ENCODE assay signal across 30 cellular contexts in the genomic region with DNA sequence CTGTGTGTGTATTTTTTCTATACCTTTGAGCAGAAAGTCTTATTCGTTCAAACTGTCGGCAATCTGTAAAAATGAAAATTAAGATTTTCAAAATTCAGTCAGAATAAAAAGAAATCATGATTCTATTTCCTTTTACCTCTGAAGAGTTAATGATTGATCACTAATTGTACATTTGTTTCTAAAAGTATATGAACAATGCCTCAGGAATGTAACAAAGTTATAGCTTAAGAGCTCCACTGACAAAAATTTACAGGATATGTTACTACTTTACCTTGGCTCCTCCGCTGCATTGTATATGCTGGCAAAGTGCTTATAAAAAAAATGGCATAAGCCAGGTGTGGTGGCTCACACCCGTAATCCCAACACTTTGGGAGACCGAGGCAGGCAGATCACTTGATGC.
"Had no signal": no experiment of that assay in that cellular context is flagged by ENCODE, and none has a peak within 500 bp of the region (broad histone marks: within the 10 kb centered on the region; RNA-seq: fewer than 3 reads in every experiment).

No MANE protein-coding gene starts in this region.

- H3K27ac ChIP-seq: brain microvascular endothelial cell, Peyer's patch, RWPE1, VCaP had no signal

- H3K4me1 Mint-ChIP-seq: activated B cell treated with CpG ODN at 0.5 μM for 24 hours; activated naive CD4-positive, alpha-beta T cell treated with anti-CD3 and anti-CD28 coated beads, Interleukin-2, amount 10 ng/mL, durations not matched to agents 7 days and 5 days; activated naive CD8-positive, alpha-beta T cell treated with anti-CD3 and anti-CD28 coated beads, Interleukin-2, amount 50 U/mL, for 24 hours; central memory CD8-positive, alpha-beta T cell had no signal

- ATAC-seq: activated naive CD8-positive, alpha-beta T cell treated with anti-CD3 and anti-CD28 coated beads, Interleukin-2, amount 50 U/mL, for 24 hours; activated T-cell treated with anti-CD3 and anti-CD28 coated beads, Interleukin-2, amount 50 U/mL, for 4 hours; K562 had no signal

- H3K27me3 Mint-ChIP-seq: activated B cell treated with CpG ODN at 0.5 μM for 24 hours; activated CD4-positive, alpha-beta memory T cell treated with anti-CD3 and anti-CD28 coated beads for 36 hours; activated naive CD4-positive, alpha-beta T cell treated with anti-CD3 and anti-CD28 coated beads, Interleukin-2, amount 10 ng/mL, durations not matched to agents 7 days and 5 days; activated naive CD8-positive, alpha-beta T cell; activated naive CD8-positive, alpha-beta T cell treated with anti-CD3 and anti-CD28 coated beads, Interleukin-2, amount 50 U/mL, for 24 hours; central memory CD8-positive, alpha-beta T cell had no signal

- FAIRE-seq: K562 had no signal

- H3K9me3 Mint-ChIP-seq: activated B cell treated with CpG ODN at 0.5 μM for 24 hours; activated CD4-positive, alpha-beta memory T cell treated with anti-CD3 and anti-CD28 coated beads for 36 hours; activated naive CD4-positive, alpha-beta T cell treated with anti-CD3 and anti-CD28 coated beads, Interleukin-2, amount 10 ng/mL, durations not matched to agents 7 days and 5 days; activated naive CD8-positive, alpha-beta T cell treated with anti-CD3 and anti-CD28 coated beads, Interleukin-2, amount 50 U/mL, for 24 hours; activated T-cell treated with anti-CD3 and anti-CD28 coated beads, Interleukin-2, amount 50 U/mL, for 4 hours; activated T-helper 1 cell treated with anti-CD3 and anti-CD28 coated beads, Interleukin-12 subunit alpha, Interleukin-12 subunit beta, Interleukin-2, Interleukin-4 antibody, amounts not matched to agents 30 ng/mL and 10 ng/mL and 1 ng/mL, durations not matched to agents 14 hours and 24 hours and 36 hours; central memory CD8-positive, alpha-beta T cell had no signal

- H3K36me3 ChIP-seq: brain microvascular endothelial cell had no signal

- H3K27ac Mint-ChIP-seq: activated B cell treated with CpG ODN at 0.5 μM for 24 hours; activated CD4-positive, alpha-beta memory T cell treated with anti-CD3 and anti-CD28 coated beads for 36 hours; activated naive CD4-positive, alpha-beta T cell treated with anti-CD3 and anti-CD28 coated beads, Interleukin-2, amount 10 ng/mL, durations not matched to agents 7 days and 5 days; activated naive CD8-positive, alpha-beta T cell; activated naive CD8-positive, alpha-beta T cell treated with anti-CD3 and anti-CD28 coated beads, Interleukin-2, amount 50 U/mL, for 24 hours; activated T-helper 1 cell treated with anti-CD3 and anti-CD28 coated beads, Interleukin-12 subunit alpha, Interleukin-12 subunit beta, Interleukin-2, Interleukin-4 antibody, amounts not matched to agents 30 ng/mL and 10 ng/mL and 1 ng/mL, durations not matched to agents 14 hours and 24 hours and 36 hours had no signal

- H3K4me3 ChIP-seq: K562, Peyer's patch had no signal

- H3K27me3 ChIP-seq: brain microvascular endothelial cell, Peyer's patch had no signal

- DNase-seq: activated B cell treated with CpG ODN at 0.5 μM for 24 hours; activated CD4-positive, alpha-beta memory T cell treated with anti-CD3 and anti-CD28 coated beads for 36 hours; activated CD4-positive, alpha-beta T cell treated with anti-CD3 and anti-CD28 coated beads for 4 hours; activated CD4-positive, alpha-beta T cell treated with anti-CD3 and anti-CD28 coated beads, Interleukin-2, amount 50 U/mL, for 1 hour; activated CD4-positive, CD25-positive, alpha-beta regulatory T cell treated with anti-CD3 and anti-CD28 coated beads, Interleukin-2, amount 50 U/mL, for 72 hours; activated CD8-positive, alpha-beta memory T cell treated with anti-CD3 and anti-CD28 coated beads, Interleukin-2, amount 50 U/mL, for 4 hours; activated naive CD4-positive, alpha-beta T cell treated with anti-CD3 and anti-CD28 coated beads, Interleukin-2, amount 10 ng/mL, durations not matched to agents 7 days and 5 days; activated naive CD8-positive, alpha-beta T cell treated with anti-CD3 and anti-CD28 coated beads, Interleukin-2, amount 50 U/mL, for 24 hours; activated T-cell treated with anti-CD3 and anti-CD28 coated beads for 4 hours; activated T-cell treated with anti-CD3 and anti-CD28 coated beads, Interleukin-2, amount 50 U/mL, for 4 hours; aorta; brain microvascular endothelial cell; NCI-H1048; NCI-H1436 treated with DMSO at 0.1 percent for 48 hours; NCI-H1694 treated with DMSO at 0.1 percent for 48 hours; NCI-H2029; NCI-H345; NCI-H524 treated with DMSO at 0.1 percent for 48 hours; Peyer's patch; Right ventricle myocardium superior; SW 1271; T-helper 1 cell; T-helper 2 cell; T-helper 9 cell had no signal

- H3K9me3 ChIP-seq: Peyer's patch had no signal

- H3K4me1 ChIP-seq: Peyer's patch had no signal

- H3K4me3 Mint-ChIP-seq: activated B cell treated with CpG ODN at 0.5 μM for 24 hours; activated CD4-positive, alpha-beta memory T cell treated with anti-CD3 and anti-CD28 coated beads for 36 hours; activated naive CD4-positive, alpha-beta T cell treated with anti-CD3 and anti-CD28 coated beads, Interleukin-2, amount 10 ng/mL, durations not matched to agents 7 days and 5 days; activated naive CD8-positive, alpha-beta T cell; activated naive CD8-positive, alpha-beta T cell treated with anti-CD3 and anti-CD28 coated beads, Interleukin-2, amount 50 U/mL, for 24 hours; activated T-cell treated with anti-CD3 and anti-CD28 coated beads, Interleukin-2, amount 50 U/mL, for 4 hours; activated T-helper 1 cell treated with anti-CD3 and anti-CD28 coated beads, Interleukin-12 subunit alpha, Interleukin-12 subunit beta, Interleukin-2, Interleukin-4 antibody, amounts not matched to agents 30 ng/mL and 10 ng/mL and 1 ng/mL, durations not matched to agents 14 hours and 24 hours and 36 hours; central memory CD8-positive, alpha-beta T cell had no signal
